8 cellular contexts compared by ENCODE assay signal in the genomic region with DNA sequence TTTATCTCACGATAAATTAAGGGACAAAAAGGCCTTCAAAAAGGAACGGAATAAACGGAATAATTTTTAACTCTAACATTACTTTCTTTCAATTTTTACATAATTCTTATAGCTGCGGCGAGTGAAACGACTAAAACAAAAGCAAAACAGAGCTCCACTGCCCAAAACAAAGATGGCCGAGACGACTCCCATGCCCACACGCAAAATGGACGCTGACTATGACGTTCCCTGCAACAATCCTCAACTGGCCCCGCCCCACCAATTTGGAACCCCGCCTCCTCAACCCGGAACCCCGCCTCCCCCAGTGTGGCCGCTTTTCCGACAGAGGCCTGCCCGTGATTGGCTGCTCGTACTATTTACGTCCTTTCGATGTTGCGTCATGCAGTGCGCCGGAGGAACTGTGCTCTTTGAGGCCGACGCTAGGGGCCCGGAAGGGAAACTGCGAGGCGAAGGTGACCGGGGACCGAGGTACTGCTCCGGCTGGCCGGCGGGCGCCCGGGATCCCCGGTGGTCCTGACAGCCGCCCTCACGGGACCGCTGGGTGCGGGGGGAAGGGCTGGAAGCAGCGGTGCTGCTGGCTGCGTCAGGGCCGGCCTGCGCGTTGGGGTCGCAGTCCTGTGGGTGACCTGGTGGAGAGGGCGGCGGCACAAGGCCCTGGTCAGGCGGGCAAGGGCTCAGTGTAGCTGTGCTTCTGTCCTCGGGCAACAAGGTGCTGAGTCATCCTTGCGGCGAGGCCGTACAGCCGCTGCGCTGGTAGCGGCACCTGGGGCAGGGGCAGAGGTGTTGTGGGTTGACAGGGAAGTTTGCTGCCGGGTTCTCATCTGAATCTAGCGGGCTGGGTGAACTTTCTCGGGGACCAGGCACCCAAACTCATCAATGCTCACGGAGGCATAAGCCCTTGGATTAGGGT. TPM values are rescaled to one million over a fixed set of nuclear protein-coding genes. Genes with fewer than 3 reads are reported as not detected.
DNase-seq lines count a peak whose midpoint lies in the region; ATAC-seq and TF ChIP-seq lines count a peak whose summit lies in the region.

A gene with protein sequence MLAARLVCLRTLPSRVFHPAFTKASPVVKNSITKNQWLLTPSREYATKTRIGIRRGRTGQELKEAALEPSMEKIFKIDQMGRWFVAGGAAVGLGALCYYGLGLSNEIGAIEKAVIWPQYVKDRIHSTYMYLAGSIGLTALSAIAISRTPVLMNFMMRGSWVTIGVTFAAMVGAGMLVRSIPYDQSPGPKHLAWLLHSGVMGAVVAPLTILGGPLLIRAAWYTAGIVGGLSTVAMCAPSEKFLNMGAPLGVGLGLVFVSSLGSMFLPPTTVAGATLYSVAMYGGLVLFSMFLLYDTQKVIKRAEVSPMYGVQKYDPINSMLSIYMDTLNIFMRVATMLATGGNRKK (plus strand): TSS at position 384 of the 910 bp plus-strand sequence. CDS start 1,992 bp downstream, outside the sequence.

- H3K36me3 ChIP-seq in gastroesophageal sphincter (peaks cover 6 to 30% of the 10 kb centered on the region in 2 donors), suprapubic skin (peaks cover 22% of the 10 kb centered on the region)

- H3K27me3 ChIP-seq in gastroesophageal sphincter (no peaks in the 10 kb centered on the region), suprapubic skin (no peaks in the 10 kb centered on the region)

- H3K4me1 ChIP-seq in gastroesophageal sphincter (peaks cover 9 to 22% (median 14%) of the 10 kb centered on the region in 3 donors), suprapubic skin (peaks cover 27% of the 10 kb centered on the region)

- peaks cover 13% of the 10 kb centered on the region for H3K36me3 Mint-ChIP-seq in activated naive CD4-positive, alpha-beta T cell treated with anti-CD3 and anti-CD28 coated beads, Interleukin-2, amount 10 ng/mL, durations not matched to agents 7 days and 5 days

- 0 to 1% methylated on average over 6 to 14 of the region's 61 CpGs for WGBS in gastroesophageal sphincter (ENCODE audit: low coverage in 1 of 2), 2 donors
- WGBS in suprapubic skin, result 1% methylated on average over 20 of the region's 61 CpGs

- TF ChIP-seq POLR2A in gastroesophageal sphincter (IDR thresholded peaks at IDR 0.05) (peak; percentile 90 to 92), suprapubic skin (IDR thresholded peaks at IDR 0.05) (peak; percentile 73 to 94)

- peak within 1 kb of the TSS; percentile 99 for H3K27ac Mint-ChIP-seq in activated naive CD4-positive, alpha-beta T cell treated with anti-CD3 and anti-CD28 coated beads, Interleukin-2, amount 10 ng/mL, durations not matched to agents 7 days and 5 days

- peak within 1 kb of the TSS; percentile 97 for H3K4me3 Mint-ChIP-seq in activated naive CD4-positive, alpha-beta T cell treated with anti-CD3 and anti-CD28 coated beads, Interleukin-2, amount 10 ng/mL, durations not matched to agents 7 days and 5 days

- H3K9me3 ChIP-seq in gastroesophageal sphincter (no peaks in the 10 kb centered on the region), suprapubic skin (no peaks in the 10 kb centered on the region)

- TF ChIP-seq EP300 in gastroesophageal sphincter (IDR thresholded peaks at IDR 0.05) (no peak), suprapubic skin (IDR thresholded peaks at IDR 0.05) (no peak)

- TF ChIP-seq CTCF in gastroesophageal sphincter (IDR thresholded peaks at IDR 0.05), result peak in 3 of 4 experiments; percentile 37 to 73 (median 72)
- peak; percentile 48 to 55 for TF ChIP-seq CTCF in suprapubic skin (IDR thresholded peaks at IDR 0.05)

- peak within 1 kb of the TSS; percentile 77 to 99 (median 92) for H3K27ac ChIP-seq in gastroesophageal sphincter
- H3K27ac ChIP-seq in suprapubic skin, result peak within 1 kb of the TSS; percentile 90

- H3K4me3 ChIP-seq in gastroesophageal sphincter, result peak within 1 kb of the TSS; percentile 67 to 71
- peak within 1 kb of the TSS; percentile 72 for H3K4me3 ChIP-seq in suprapubic skin

- H3K27me3 Mint-ChIP-seq in activated naive CD4-positive, alpha-beta T cell treated with anti-CD3 and anti-CD28 coated beads, Interleukin-2, amount 10 ng/mL, durations not matched to agents 7 days and 5 days, result peaks cover 4% of the 10 kb centered on the region

- H3K4me1 Mint-ChIP-seq in activated naive CD4-positive, alpha-beta T cell treated with anti-CD3 and anti-CD28 coated beads, Interleukin-2, amount 10 ng/mL, durations not matched to agents 7 days and 5 days, result peaks cover 31% of the 10 kb centered on the region

- CTCF ChIA-PET in HEK293T (lab: Yijun Ruan, JAX), result interaction anchor here (0.7 to 1.9 kb wide), 2 partner anchors 9 to 236 kb away, joined by 4 to 11 read pairs; no protein-coding TSS in a partner anchor
- CTCF ChIA-PET in activated naive CD4-positive, alpha-beta T cell treated with anti-CD3 and anti-CD28 coated beads, Interleukin-2, amount 10 ng/mL, durations not matched to agents 7 days and 5 days (lab: Charles Lee), result interaction anchor here (1.2 to 3.3 kb wide), 3 partner anchors 9 to 75 kb away, joined by 3 to 16 read pairs (median 3); no protein-coding TSS in a partner anchor

- POLR2A ChIA-PET in HEK293T (lab: Yijun Ruan, JAX), result interaction anchor here (0.8 kb wide), 1 partner anchor 10 kb away, joined by 3 read pairs; no protein-coding TSS in a partner anchor

- H3K9me3 Mint-ChIP-seq in activated naive CD4-positive, alpha-beta T cell treated with anti-CD3 and anti-CD28 coated beads, Interleukin-2, amount 10 ng/mL, durations not matched to agents 7 days and 5 days, result no peaks in the 10 kb centered on the region

- DNase-seq in GM04503 (ENCODE audit: low read depth), result peak; percentile 88
- DNase-seq in HEK293T (ENCODE audit: extremely low spot score), result peak; percentile 95
- DNase-seq in MV-4-11 (lab: John Stamatoyannopoulos, UW), result peak; percentile 97
- DNase-seq in SK-N-DZ (ENCODE audit: low spot score), result peak; percentile 97
- DNase-seq in activated naive CD4-positive, alpha-beta T cell treated with anti-CD3 and anti-CD28 coated beads, Interleukin-2, amount 10 ng/mL, durations not matched to agents 7 days and 5 days, result peak; percentile 100
- peak; percentile 93 for DNase-seq in non-pigmented ciliary epithelial cell (ENCODE audit: low read depth)
- peak; percentile 100 for DNase-seq in suprapubic skin (ENCODE audit: low spot score in 2 of 2)

- ATAC-seq in gastroesophageal sphincter, result peak; percentile 99

TF ChIP-seq in HEK293T, 16 proteins besides CTCF, POLR2A, EP300 and RAD21:
- TF ChIP-seq ELF4 (IDR thresholded peaks at IDR 0.05) (peak; percentile 66; the same call in 1 of the 2 replicates), NFRKB (IDR thresholded peaks at IDR 0.05) (peak; percentile 93), SP1 (IDR thresholded peaks at IDR 0.05) (no peak), FOXK2 (IDR thresholded peaks at IDR 0.05) (peak; percentile 84), L3MBTL2 (conservative IDR thresholded peaks at IDR 0.05) (peak; percentile 31; the same call in 1 of the 2 replicates)
- TF ChIP-seq, protein P1, sequence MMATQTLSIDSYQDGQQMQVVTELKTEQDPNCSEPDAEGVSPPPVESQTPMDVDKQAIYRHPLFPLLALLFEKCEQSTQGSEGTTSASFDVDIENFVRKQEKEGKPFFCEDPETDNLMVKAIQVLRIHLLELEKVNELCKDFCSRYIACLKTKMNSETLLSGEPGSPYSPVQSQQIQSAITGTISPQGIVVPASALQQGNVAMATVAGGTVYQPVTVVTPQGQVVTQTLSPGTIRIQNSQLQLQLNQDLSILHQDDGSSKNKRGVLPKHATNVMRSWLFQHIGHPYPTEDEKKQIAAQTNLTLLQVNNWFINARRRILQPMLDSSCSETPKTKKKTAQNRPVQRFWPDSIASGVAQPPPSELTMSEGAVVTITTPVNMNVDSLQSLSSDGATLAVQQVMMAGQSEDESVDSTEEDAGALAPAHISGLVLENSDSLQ (IDR thresholded peaks at IDR 0.05), result peak; percentile 75

RNA-seq across cellular contexts. Expression of the gene that starts here (rescaled TPM):
- polyA plus RNA-seq in SK-N-DZ (2014; cell fraction: cytosol; rRNA removed), result 222 and 226 TPM in 2 replicates
- 106 and 117 TPM in 2 replicates for polyA plus RNA-seq in SK-N-DZ (2014; cell fraction: nucleus; rRNA removed)
- total RNA-seq in gastroesophageal sphincter (100 to 1,000 TPM; 134 to 230 (median 190) TPM), suprapubic skin (100 to 1,000 TPM in 3 of 4 donors, 10 to 100 TPM in 1; 91.2 to 132 (median 125) TPM)

Comparison
In these comparisons a context has a peak if more than half of its experiments do, and no peak if none do; other contexts are left out.
1. Peak in every context shown above with its lines: DNase-seq, ATAC-seq, H3K4me3 ChIP-seq and H3K27ac ChIP-seq.